ENCODE assay signal across 10 cellular contexts in the genomic region with DNA sequence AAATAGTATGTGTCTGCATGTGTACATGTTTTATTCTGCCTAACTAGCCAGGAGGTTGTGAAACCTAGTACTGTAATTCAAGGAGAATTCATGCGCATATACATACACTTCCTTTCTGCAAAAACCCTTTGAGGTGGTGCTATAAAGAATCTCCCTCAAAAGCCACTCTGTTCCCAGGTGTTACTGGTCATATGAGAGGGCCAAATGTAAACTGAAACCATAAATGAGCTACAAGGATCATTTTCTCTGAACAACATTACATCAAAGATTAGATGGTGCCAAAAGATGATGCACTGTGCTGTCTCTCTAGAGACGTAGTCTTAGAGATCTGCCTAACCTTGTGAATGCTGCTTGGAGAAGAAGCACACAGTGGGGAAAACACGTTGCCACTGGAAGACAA. TPM values are rescaled to one million over a fixed set of nuclear protein-coding genes. Genes with fewer than 3 reads are reported as not detected.
DNase-seq lines count a peak whose midpoint lies in the region; ATAC-seq, FAIRE-seq and TF ChIP-seq lines count a peak whose summit lies in the region.
"Had no signal": no experiment of that assay in that cellular context is flagged by ENCODE, and none has a peak within 500 bp of the region (broad histone marks: within the 10 kb centered on the region; RNA-seq: fewer than 3 reads in every experiment).

No MANE protein-coding gene starts in this region.

- no peaks in the 10 kb centered on the region for H3K27me3 Mint-ChIP-seq in activated CD4-positive, alpha-beta T cell treated with anti-CD3 and anti-CD28 coated beads for 36 hours
- no peaks in the 10 kb centered on the region for H3K27me3 Mint-ChIP-seq in activated CD8-positive, alpha-beta T cell treated with anti-CD3 and anti-CD28 coated beads for 36 hours

- no peak for DNase-seq in activated CD4-positive, alpha-beta T cell treated with anti-CD3 and anti-CD28 coated beads for 36 hours
- DNase-seq in activated CD4-positive, alpha-beta T cell treated with anti-CD3 and anti-CD28 coated beads, Interleukin-2, amount 50 U/mL, for 4 hours = no peak
- no peak for DNase-seq in activated CD8-positive, alpha-beta T cell treated with anti-CD3 and anti-CD28 coated beads for 36 hours
- DNase-seq in stimulated activated naive CD8-positive, alpha-beta T cell treated with anti-CD3 and anti-CD28 coated beads, Interleukin-15, Interleukin-2, amounts not matched to agents 100 U/mL and 50 U/mL, for 24 hours = no peak
- DNase-seq in GM19239 (ENCODE audit: insufficient read length, low spot score) (no peak), NOMO-1 treated with DMSO at 0.1 percent for 48 hours (lab: John Stamatoyannopoulos, UW; ENCODE audit: unreplicated experiment) (no peak), HEK293T (ENCODE audit: extremely low spot score) (no peak)
- DNase-seq: heart left ventricle had no signal

- H3K4me1 Mint-ChIP-seq in activated CD4-positive, alpha-beta T cell treated with anti-CD3 and anti-CD28 coated beads for 36 hours = peaks cover 29% of the 10 kb centered on the region
- H3K4me1 Mint-ChIP-seq in activated CD8-positive, alpha-beta T cell treated with anti-CD3 and anti-CD28 coated beads for 36 hours (ENCODE audit: low read depth) = peaks cover 27% of the 10 kb centered on the region

- CTCF ChIA-PET in activated CD4-positive, alpha-beta T cell treated with anti-CD3 and anti-CD28 coated beads for 36 hours (lab: Charles Lee) = no interaction called here
- CTCF ChIA-PET in activated CD8-positive, alpha-beta T cell treated with anti-CD3 and anti-CD28 coated beads for 36 hours (lab: Charles Lee) = no interaction called here
- CTCF ChIA-PET in HEK293T (lab: Yijun Ruan, JAX) = no interaction called here

- peak; percentile 78 for ATAC-seq in activated CD4-positive, alpha-beta T cell treated with anti-CD3 and anti-CD28 coated beads for 36 hours
- peak; percentile 60 for ATAC-seq in HG03354 (IDR thresholded peaks at IDR 0.05; ENCODE audit: poor library complexity, severe bottlenecking, unreplicated experiment)
- peak; percentile 65 for ATAC-seq in activated CD8-positive, alpha-beta T cell treated with anti-CD3 and anti-CD28 coated beads for 36 hours
- peak; percentile 41 for ATAC-seq in stimulated activated naive CD8-positive, alpha-beta T cell treated with anti-CD3 and anti-CD28 coated beads, Interleukin-15, Interleukin-2, amounts not matched to agents 100 U/mL and 50 U/mL, for 24 hours

- no peaks in the 10 kb centered on the region for H3K9me3 Mint-ChIP-seq in activated CD4-positive, alpha-beta T cell treated with anti-CD3 and anti-CD28 coated beads for 36 hours (ENCODE audit: low read depth)
- no peaks in the 10 kb centered on the region for H3K9me3 Mint-ChIP-seq in activated CD8-positive, alpha-beta T cell treated with anti-CD3 and anti-CD28 coated beads for 36 hours
- H3K9me3 Mint-ChIP-seq: neural crest cell had no signal

- no peak for TF ChIP-seq CTCF in activated CD8-positive, alpha-beta T cell treated with anti-CD3 and anti-CD28 coated beads for 36 hours (IDR thresholded peaks at IDR 0.05)

- no peak overlapping the region for H3K4me3 Mint-ChIP-seq in activated CD4-positive, alpha-beta T cell treated with anti-CD3 and anti-CD28 coated beads for 36 hours
- no peak overlapping the region for H3K4me3 Mint-ChIP-seq in activated CD8-positive, alpha-beta T cell treated with anti-CD3 and anti-CD28 coated beads for 36 hours
- H3K4me3 Mint-ChIP-seq: neural crest cell had no signal

- POLR2A ChIA-PET in activated CD4-positive, alpha-beta T cell treated with anti-CD3 and anti-CD28 coated beads for 36 hours (lab: Charles Lee) = no interaction called here
- POLR2A ChIA-PET in activated CD8-positive, alpha-beta T cell treated with anti-CD3 and anti-CD28 coated beads for 36 hours (lab: Charles Lee) = no interaction called here
- POLR2A ChIA-PET in HEK293T (lab: Yijun Ruan, JAX) = no interaction called here

- H3K36me3 Mint-ChIP-seq in activated CD4-positive, alpha-beta T cell treated with anti-CD3 and anti-CD28 coated beads for 36 hours (ENCODE audit: low read depth) = no peaks in the 10 kb centered on the region
- no peaks in the 10 kb centered on the region for H3K36me3 Mint-ChIP-seq in activated CD8-positive, alpha-beta T cell treated with anti-CD3 and anti-CD28 coated beads for 36 hours (ENCODE audit: low read depth)

- no peak for FAIRE-seq in GM19239 (lab: Jason Lieb, UNC)

- H3K27ac Mint-ChIP-seq in activated CD4-positive, alpha-beta T cell treated with anti-CD3 and anti-CD28 coated beads for 36 hours = no peak overlapping the region
- H3K27ac Mint-ChIP-seq in activated CD8-positive, alpha-beta T cell treated with anti-CD3 and anti-CD28 coated beads for 36 hours = no peak overlapping the region

- intact Hi-C loops in activated CD4-positive, alpha-beta T cell treated with anti-CD3 and anti-CD28 coated beads for 36 hours (cut with DNase I, micrococcal nuclease) = no loop called here
- intact Hi-C loops in activated CD8-positive, alpha-beta T cell treated with anti-CD3 and anti-CD28 coated beads for 36 hours (cut with micrococcal nuclease) = no loop called here

TF ChIP-seq in HEK293T, 16 proteins besides CTCF, POLR2A, EP300 and RAD21:
- TF ChIP-seq SUZ12 (IDR thresholded peaks at IDR 0.05) = no peak
- TF ChIP-seq BHLHE40 (IDR thresholded peaks at IDR 0.05; ENCODE audit: borderline replicate concordance) = no peak
- no peak for TF ChIP-seq SP1 (IDR thresholded peaks at IDR 0.05)
- no peak for TF ChIP-seq FOXM1 (IDR thresholded peaks at IDR 0.05; ENCODE audit: borderline replicate concordance)
- no peak for TF ChIP-seq TARDBP (IDR thresholded peaks at IDR 0.05)
- no peak for TF ChIP-seq ARNT (IDR thresholded peaks at IDR 0.05)
- no peak for TF ChIP-seq FOXA1 (IDR thresholded peaks at IDR 0.05)
- no peak for TF ChIP-seq HDGF (IDR thresholded peaks at IDR 0.05; ENCODE audit: borderline replicate concordance)
- TF ChIP-seq, protein P1, sequence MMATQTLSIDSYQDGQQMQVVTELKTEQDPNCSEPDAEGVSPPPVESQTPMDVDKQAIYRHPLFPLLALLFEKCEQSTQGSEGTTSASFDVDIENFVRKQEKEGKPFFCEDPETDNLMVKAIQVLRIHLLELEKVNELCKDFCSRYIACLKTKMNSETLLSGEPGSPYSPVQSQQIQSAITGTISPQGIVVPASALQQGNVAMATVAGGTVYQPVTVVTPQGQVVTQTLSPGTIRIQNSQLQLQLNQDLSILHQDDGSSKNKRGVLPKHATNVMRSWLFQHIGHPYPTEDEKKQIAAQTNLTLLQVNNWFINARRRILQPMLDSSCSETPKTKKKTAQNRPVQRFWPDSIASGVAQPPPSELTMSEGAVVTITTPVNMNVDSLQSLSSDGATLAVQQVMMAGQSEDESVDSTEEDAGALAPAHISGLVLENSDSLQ (IDR thresholded peaks at IDR 0.05) = no peak
- no peak for TF ChIP-seq FOXK2 (IDR thresholded peaks at IDR 0.05)
- TF ChIP-seq ELF4 (IDR thresholded peaks at IDR 0.05) = no peak
- TF ChIP-seq L3MBTL2 (conservative IDR thresholded peaks at IDR 0.05) = no peak
- no peak for TF ChIP-seq LEF1 (IDR thresholded peaks at IDR 0.05; ENCODE audit: borderline replicate concordance)
- no peak for TF ChIP-seq CTBP1 (IDR thresholded peaks at IDR 0.05; ENCODE audit: borderline replicate concordance)
- TF ChIP-seq ZNF384 (IDR thresholded peaks at IDR 0.05) = no peak
- no peak for TF ChIP-seq NFRKB (IDR thresholded peaks at IDR 0.05)

RNA-seq across cellular contexts. Expression of a gene that starts 15.7 kb away (rescaled TPM):
- total RNA-seq in activated CD4-positive, alpha-beta T cell treated with anti-CD3 and anti-CD28 coated beads for 36 hours = 10 to 100 TPM; 19.3 to 19.7 TPM
- 10 to 100 TPM; 21.7 to 22.6 TPM for total RNA-seq in activated CD8-positive, alpha-beta T cell treated with anti-CD3 and anti-CD28 coated beads for 36 hours
